ENCODE assay signal across 24 cellular contexts in the genomic region with DNA sequence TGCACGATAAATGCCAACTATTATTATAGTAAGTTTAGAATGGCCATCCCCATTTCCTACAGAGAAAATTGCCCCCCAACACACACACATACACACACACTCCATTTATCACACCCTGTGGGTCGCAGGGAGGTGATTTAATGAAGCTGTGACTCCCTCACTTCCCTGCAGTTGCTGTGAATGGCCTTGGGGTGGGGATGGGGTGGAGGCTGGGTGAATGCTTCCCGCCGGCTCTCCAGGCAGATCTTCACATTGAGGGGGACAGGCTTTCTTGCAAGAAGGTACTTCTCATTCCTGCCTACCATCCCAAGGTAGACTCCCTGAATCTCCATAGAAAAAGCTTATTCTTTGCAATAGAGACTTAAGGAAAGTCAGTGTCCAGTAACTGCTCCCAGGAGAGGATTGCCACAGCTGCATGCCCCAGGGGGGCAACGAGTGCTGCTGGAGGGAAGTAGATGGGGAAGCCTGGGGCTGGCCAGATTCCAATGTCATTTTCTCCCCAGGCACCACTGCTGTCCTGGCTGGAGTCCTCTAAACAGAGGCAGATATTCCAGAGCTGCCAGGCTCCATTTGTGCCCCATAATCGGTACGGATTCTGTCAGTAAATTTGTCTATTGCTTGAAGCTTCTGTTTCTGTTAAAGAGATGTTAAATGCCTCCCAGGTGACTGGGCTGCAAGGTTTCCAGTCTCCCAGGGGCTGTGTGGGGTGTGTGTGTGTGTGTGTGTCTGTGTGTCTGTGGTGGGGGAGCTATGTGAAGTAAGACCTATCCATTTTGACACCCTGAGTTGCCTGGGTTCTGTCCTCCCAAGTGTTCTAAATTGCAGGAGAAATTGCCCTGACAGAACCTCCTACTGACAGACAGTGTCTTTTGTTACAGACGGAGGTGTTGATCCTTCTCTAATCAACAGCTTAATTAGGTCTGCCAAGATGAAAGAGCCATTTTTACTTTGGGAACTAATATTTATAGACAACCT.
A peak's percentile ranks its signal among the peaks of the same experiment; 100 is the strongest.
DNase-seq lines count a peak whose midpoint lies in the region; ATAC-seq and TF ChIP-seq lines count a peak whose summit lies in the region.
"Had no signal": no experiment of that assay in that cellular context is flagged by ENCODE, and none has a peak within 500 bp of the region (broad histone marks: within the 10 kb centered on the region; RNA-seq: fewer than 3 reads in every experiment).

No MANE protein-coding gene starts in this region.

- H3K36me3 Mint-ChIP-seq in activated CD4-positive, alpha-beta T cell treated with anti-CD3 and anti-CD28 coated beads, Interleukin-2, amount 10 ng/mL, durations not matched to agents 7 days and 5 days (ENCODE audit: low read depth) = no peaks in the 10 kb centered on the region
- H3K36me3 Mint-ChIP-seq: stimulated activated effector memory CD8-positive, alpha-beta T cell treated with anti-CD3 and anti-CD28 coated beads, Interleukin-12 subunit alpha, Interleukin-12 subunit beta, amount 100 ng/mL, for 72 hours had no signal

- TF ChIP-seq CTCF in BE2C (IDR thresholded peaks at IDR 0.05; ENCODE audit: low read depth, low read length) = no peak
- no peak for TF ChIP-seq CTCF in HEK293 (tag by site-specific recombination; IDR thresholded peaks at IDR 0.05)

- no peak overlapping the region for H3K27ac Mint-ChIP-seq in activated CD4-positive, alpha-beta T cell treated with anti-CD3 and anti-CD28 coated beads, Interleukin-2, amount 10 ng/mL, durations not matched to agents 7 days and 5 days
- H3K27ac Mint-ChIP-seq: activated naive CD8-positive, alpha-beta T cell treated with anti-CD3 and anti-CD28 coated beads, Interleukin-2, amount 50 U/mL, for 24 hours; activated T-helper 2 cell treated with anti-CD3 and anti-CD28 coated beads, Interferon-gamma antibody, Interleukin-2, Interleukin-4, amounts not matched to agents 10 μg/mL and 5 μg/mL and 100 μg/mL, durations not matched to agents 14 hours and 24 hours and 36 hours; dendritic cell treated with granulocyte-macrophage colony-stimulating factor and Interleukin-4, amounts not matched to agents 40 ng/mL and 50 ng/mL, for 4 days; naive B cell; stimulated activated effector memory CD8-positive, alpha-beta T cell treated with anti-CD3 and anti-CD28 coated beads, Interleukin-12 subunit alpha, Interleukin-12 subunit beta, amount 100 ng/mL, for 72 hours had no signal

- CTCF ChIA-PET in HEK293 (lab: Yijun Ruan, JAX) = interaction anchor here (0.9 to 1.9 kb wide), 2 partner anchors 8 to 149 kb away, joined by 3 to 5 read pairs; no protein-coding TSS in a partner anchor
- CTCF ChIA-PET in activated CD4-positive, alpha-beta T cell treated with anti-CD3 and anti-CD28 coated beads, Interleukin-2, amount 10 ng/mL, durations not matched to agents 7 days and 5 days (lab: Charles Lee) = no interaction called here

- H3K27ac ChIP-seq in HEK293 (ENCODE audit: extremely low read depth, low read depth, low read length) (no peak overlapping the region), SJCRH30 (no peak overlapping the region)
- H3K27ac ChIP-seq: hepatocyte, parathyroid adenoma, testis had no signal

- no peaks in the 10 kb centered on the region for H3K9me3 ChIP-seq in BE2C
- no peaks in the 10 kb centered on the region for H3K9me3 ChIP-seq in HEK293 (ENCODE audit: control insufficient read depth, insufficient read depth, low read depth, low read length)
- H3K9me3 ChIP-seq in SJCRH30 (replicated peaks) = no peaks in the 10 kb centered on the region; the same call in 1 of the 2 replicates
- H3K9me3 ChIP-seq: testis had no signal

- POLR2A ChIA-PET in HEK293 (lab: Yijun Ruan, JAX) = no interaction called here
- POLR2A ChIA-PET in activated CD4-positive, alpha-beta T cell treated with anti-CD3 and anti-CD28 coated beads, Interleukin-2, amount 10 ng/mL, durations not matched to agents 7 days and 5 days (lab: Charles Lee) = no interaction called here

- no peak for ATAC-seq in HG03196 (IDR thresholded peaks at IDR 0.05; ENCODE audit: unreplicated experiment)
- ATAC-seq: activated CD4-positive, CD25-positive, alpha-beta regulatory T cell treated with anti-CD3 and anti-CD28 coated beads, Interleukin-2, amount 50 U/mL, for 24 hours; activated naive CD8-positive, alpha-beta T cell treated with anti-CD3 and anti-CD28 coated beads, Interleukin-2, amount 50 U/mL, for 24 hours; sciatic nerve; stimulated activated effector memory CD8-positive, alpha-beta T cell treated with anti-CD3 and anti-CD28 coated beads, Interleukin-12 subunit alpha, Interleukin-12 subunit beta, amount 100 ng/mL, for 72 hours had no signal

- H3K4me1 Mint-ChIP-seq in activated CD4-positive, alpha-beta T cell treated with anti-CD3 and anti-CD28 coated beads, Interleukin-2, amount 10 ng/mL, durations not matched to agents 7 days and 5 days = no peaks in the 10 kb centered on the region
- H3K4me1 Mint-ChIP-seq: activated naive CD8-positive, alpha-beta T cell treated with anti-CD3 and anti-CD28 coated beads, Interleukin-2, amount 50 U/mL, for 24 hours; naive B cell; stimulated activated effector memory CD8-positive, alpha-beta T cell treated with anti-CD3 and anti-CD28 coated beads, Interleukin-12 subunit alpha, Interleukin-12 subunit beta, amount 100 ng/mL, for 72 hours had no signal

- H3K4me3 Mint-ChIP-seq in activated CD4-positive, alpha-beta T cell treated with anti-CD3 and anti-CD28 coated beads, Interleukin-2, amount 10 ng/mL, durations not matched to agents 7 days and 5 days = no peak overlapping the region
- H3K4me3 Mint-ChIP-seq: activated naive CD8-positive, alpha-beta T cell treated with anti-CD3 and anti-CD28 coated beads, Interleukin-2, amount 50 U/mL, for 24 hours; dendritic cell treated with granulocyte-macrophage colony-stimulating factor and Interleukin-4, amounts not matched to agents 40 ng/mL and 50 ng/mL, for 4 days; naive B cell; stimulated activated effector memory CD8-positive, alpha-beta T cell treated with anti-CD3 and anti-CD28 coated beads, Interleukin-12 subunit alpha, Interleukin-12 subunit beta, amount 100 ng/mL, for 72 hours had no signal

- H3K27me3 Mint-ChIP-seq in activated CD4-positive, alpha-beta T cell treated with anti-CD3 and anti-CD28 coated beads, Interleukin-2, amount 10 ng/mL, durations not matched to agents 7 days and 5 days = peaks cover 2% of the 10 kb centered on the region

- in situ Hi-C loops in G401 (cut with HindIII; ENCODE audit: low sequenced_read_pairs) = no loop called here

- H3K36me3 ChIP-seq in BE2C (no peaks in the 10 kb centered on the region), HEK293 (ENCODE audit: control insufficient read depth in 2 of 2, insufficient read depth in 1 of 2, low read length in 2 of 2) (no peaks in the 10 kb centered on the region), SJCRH30 (no peaks in the 10 kb centered on the region)

- H3K4me1 ChIP-seq in BE2C (no peaks in the 10 kb centered on the region), HEK293 (ENCODE audit: control insufficient read depth, insufficient read depth, low read length) (no peaks in the 10 kb centered on the region), SJCRH30 (peaks cover 41% of the 10 kb centered on the region)
- H3K4me1 ChIP-seq: parathyroid adenoma, testis had no signal

- H3K9me3 Mint-ChIP-seq in activated CD4-positive, alpha-beta T cell treated with anti-CD3 and anti-CD28 coated beads, Interleukin-2, amount 10 ng/mL, durations not matched to agents 7 days and 5 days = no peaks in the 10 kb centered on the region
- H3K9me3 Mint-ChIP-seq: activated T-helper 2 cell treated with anti-CD3 and anti-CD28 coated beads, Interferon-gamma antibody, Interleukin-2, Interleukin-4, amounts not matched to agents 10 μg/mL and 5 μg/mL and 100 μg/mL, durations not matched to agents 14 hours and 24 hours and 36 hours; dendritic cell treated with granulocyte-macrophage colony-stimulating factor and Interleukin-4, amounts not matched to agents 40 ng/mL and 50 ng/mL, for 4 days; stimulated activated effector memory CD8-positive, alpha-beta T cell treated with anti-CD3 and anti-CD28 coated beads, Interleukin-12 subunit alpha, Interleukin-12 subunit beta, amount 100 ng/mL, for 72 hours had no signal

- no peaks in the 10 kb centered on the region for H3K27me3 ChIP-seq in BE2C
- H3K27me3 ChIP-seq in SJCRH30 = no peaks in the 10 kb centered on the region
- H3K27me3 ChIP-seq: testis had no signal

- H3K4me3 ChIP-seq in BE2C (ENCODE audit: low read depth, low read length) = no peak overlapping the region
- no peak overlapping the region for H3K4me3 ChIP-seq in HEK293 (ENCODE audit: low read depth, low read length)
- no peak overlapping the region for H3K4me3 ChIP-seq in SJCRH30
- H3K4me3 ChIP-seq: hepatocyte, testis had no signal

- DNase-seq in BE2C (peak; percentile 61), SJCRH30 (peak; percentile 86 to 93), left kidney (ENCODE audit: low read depth, low spot score) (peak; percentile 51), G401 (ENCODE audit: low spot score) (no peak)
- DNase-seq in activated CD4-positive, alpha-beta T cell treated with anti-CD3 and anti-CD28 coated beads, Interleukin-2, amount 10 ng/mL, durations not matched to agents 7 days and 5 days = no peak
- no peak for DNase-seq in activated naive CD4-positive, alpha-beta T cell treated with anti-CD3 and anti-CD28 coated beads, Interleukin-2, amount 50 U/mL, for 16 hours
- DNase-seq: activated naive CD8-positive, alpha-beta T cell treated with anti-CD3 and anti-CD28 coated beads, Interleukin-2, amount 50 U/mL, for 24 hours; DND-41; foreskin fibroblast; mammary epithelial cell; MM.1S; naive B cell; NCI-H774; SIG-M5; testis had no signal

TF ChIP-seq in HEK293, 187 proteins besides CTCF, POLR2A, EP300 and RAD21:
- TF ChIP-seq ZIC2 (tag by site-specific recombination; IDR thresholded peaks at IDR 0.05) = peak; percentile 86
- no peak for TF ChIP-seq ZNF248 (tag by site-specific recombination; IDR thresholded peaks at IDR 0.05)
- peak; percentile 75 for TF ChIP-seq GLIS1 (tag by site-specific recombination; IDR thresholded peaks at IDR 0.05)
- TF ChIP-seq ZNF423 (tag by site-specific recombination; IDR thresholded peaks at IDR 0.05) = peak; percentile 62; the same call in 1 of the 2 replicates

Comparison
In these comparisons a context has a peak if more than half of its experiments do, and no peak if none do; other contexts are left out.
1. DNase-seq: peak in BE2C (single experiment), SJCRH30 (2 of 2) and left kidney (single experiment); none in activated CD4-positive, alpha-beta T cell treated with anti-CD3 and anti-CD28 coated beads, Interleukin-2, amount 10 ng/mL, durations not matched to agents 7 days and 5 days (single experiment), activated naive CD4-positive, alpha-beta T cell treated with anti-CD3 and anti-CD28 coated beads, Interleukin-2, amount 50 U/mL, for 16 hours (single experiment) and G401 (single experiment).